In the genomic region with DNA sequence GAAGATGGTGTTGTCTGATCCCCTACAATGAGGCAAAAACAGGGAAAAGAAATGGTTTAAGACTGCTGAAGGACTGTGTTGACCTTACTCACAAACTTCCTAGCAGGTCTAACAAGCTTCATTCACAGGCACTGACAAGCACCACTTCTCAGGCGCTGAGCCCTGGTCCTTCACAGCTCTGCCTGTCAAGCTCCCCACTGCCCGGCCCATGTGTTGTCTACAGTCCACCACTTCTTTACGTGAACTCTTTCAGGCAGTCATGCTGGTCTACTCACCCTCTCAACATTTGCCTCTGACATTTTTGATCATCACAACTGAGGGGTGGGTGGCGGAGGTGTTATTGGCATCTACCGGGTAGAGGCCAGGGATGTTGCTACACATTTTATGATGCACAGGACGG, we compare ENCODE assay signal across 10 cellular contexts. TPM values are rescaled to one million over a fixed set of nuclear protein-coding genes. Genes with fewer than 3 reads are reported as not detected.
"Had no signal": no experiment of that assay in that cellular context is flagged by ENCODE, and none has a peak within 500 bp of the region (broad histone marks: within the 10 kb centered on the region; RNA-seq: fewer than 3 reads in every experiment).

No MANE protein-coding gene starts in this region.

- H3K4me3 Mint-ChIP-seq: HFFc6 had no signal

- ATAC-seq: HCT116 had no signal

- H3K9me3 ChIP-seq: HAP-1 had no signal

- H3K4me3 ChIP-seq: GM23248, HAP-1 had no signal

- H3K27ac Mint-ChIP-seq: HFFc6 had no signal

- H3K9me3 Mint-ChIP-seq: HFFc6 had no signal

- H3K27ac ChIP-seq: GM23248, HL-60 had no signal

- H3K4me1 ChIP-seq: HAP-1 had no signal

- DNase-seq: GM23248, GOT3, H7, HFFc6, IMR-90 had no signal

RNA-seq across cellular contexts. Expression of a gene that starts 40.7 kb away (rescaled TPM):
- total RNA-seq: GM23248, H4, H7, HFFc6, HT1080, IMR-90 had no signal
